ENCODE assay signal across 1 cellular context in the genomic region with DNA sequence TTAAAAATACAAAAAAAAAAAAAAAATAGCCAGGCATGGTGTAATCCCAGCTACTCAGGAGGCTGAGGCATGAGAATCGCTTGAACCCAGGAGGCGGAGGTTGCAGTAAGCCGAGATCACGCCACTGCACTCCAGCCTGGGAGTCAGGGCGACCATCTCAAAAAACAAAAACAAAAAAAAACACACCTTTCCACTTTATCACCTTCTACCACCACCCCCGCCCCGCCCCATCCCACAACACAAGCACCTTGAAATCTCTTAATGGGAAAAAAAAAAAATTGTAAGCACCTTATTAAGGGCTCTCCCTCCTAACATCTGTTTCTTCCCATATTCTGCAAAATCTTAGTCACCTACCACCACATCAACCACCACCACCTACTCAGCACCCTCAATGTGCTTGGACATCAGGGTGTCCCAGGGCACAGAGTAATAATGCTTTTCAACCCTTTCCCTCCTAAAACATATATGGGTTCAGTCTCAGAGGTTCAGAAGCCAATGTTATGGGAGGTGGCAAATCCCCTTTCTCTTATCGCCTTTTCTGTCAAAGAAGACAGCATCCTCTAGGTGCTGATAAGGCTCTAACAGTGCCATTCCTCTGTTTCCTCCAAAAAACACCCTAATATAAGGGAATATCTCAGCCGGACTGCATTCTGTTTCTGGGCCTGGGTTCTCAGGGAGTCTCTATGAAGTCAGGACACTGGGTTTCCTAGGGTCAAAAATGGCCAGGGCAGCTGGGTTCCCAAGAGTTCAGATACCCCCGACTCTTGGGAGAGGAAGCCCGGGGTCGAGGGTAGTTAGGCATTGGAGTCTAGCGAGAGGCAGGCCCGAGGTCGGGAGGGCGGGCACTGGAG.
TF ChIP-seq lines count a peak whose summit lies in the region.

No MANE protein-coding gene starts in this region.

TF ChIP-seq in liver, 16 proteins besides CTCF, POLR2A, EP300 and RAD21:
- TF ChIP-seq RXRA (IDR thresholded peaks at IDR 0.05) (no peak), FOXA2 (IDR thresholded peaks at IDR 0.05) (no peak), TAF1 (conservative IDR thresholded peaks at IDR 0.05) (no peak), FOXA1 (IDR thresholded peaks at IDR 0.05) (no peak), HNF4G (IDR thresholded peaks at IDR 0.05) (no peak), NR2F2 (IDR thresholded peaks at IDR 0.05) (no peak), YY1 (IDR thresholded peaks at IDR 0.05) (no peak), HNF4A (conservative IDR thresholded peaks at IDR 0.05) (no peak), SP1 (IDR thresholded peaks at IDR 0.05) (no peak), EGR1 (IDR thresholded peaks at IDR 0.05; ENCODE audit: low read depth in 2 of 2) (no peak), GABPA (IDR thresholded peaks at IDR 0.05 in 1 of 2, conservative IDR thresholded peaks at IDR 0.05 in 1 of 2) (no peak), JUND (IDR thresholded peaks at IDR 0.05) (no peak)
- TF ChIP-seq, protein P1, sequence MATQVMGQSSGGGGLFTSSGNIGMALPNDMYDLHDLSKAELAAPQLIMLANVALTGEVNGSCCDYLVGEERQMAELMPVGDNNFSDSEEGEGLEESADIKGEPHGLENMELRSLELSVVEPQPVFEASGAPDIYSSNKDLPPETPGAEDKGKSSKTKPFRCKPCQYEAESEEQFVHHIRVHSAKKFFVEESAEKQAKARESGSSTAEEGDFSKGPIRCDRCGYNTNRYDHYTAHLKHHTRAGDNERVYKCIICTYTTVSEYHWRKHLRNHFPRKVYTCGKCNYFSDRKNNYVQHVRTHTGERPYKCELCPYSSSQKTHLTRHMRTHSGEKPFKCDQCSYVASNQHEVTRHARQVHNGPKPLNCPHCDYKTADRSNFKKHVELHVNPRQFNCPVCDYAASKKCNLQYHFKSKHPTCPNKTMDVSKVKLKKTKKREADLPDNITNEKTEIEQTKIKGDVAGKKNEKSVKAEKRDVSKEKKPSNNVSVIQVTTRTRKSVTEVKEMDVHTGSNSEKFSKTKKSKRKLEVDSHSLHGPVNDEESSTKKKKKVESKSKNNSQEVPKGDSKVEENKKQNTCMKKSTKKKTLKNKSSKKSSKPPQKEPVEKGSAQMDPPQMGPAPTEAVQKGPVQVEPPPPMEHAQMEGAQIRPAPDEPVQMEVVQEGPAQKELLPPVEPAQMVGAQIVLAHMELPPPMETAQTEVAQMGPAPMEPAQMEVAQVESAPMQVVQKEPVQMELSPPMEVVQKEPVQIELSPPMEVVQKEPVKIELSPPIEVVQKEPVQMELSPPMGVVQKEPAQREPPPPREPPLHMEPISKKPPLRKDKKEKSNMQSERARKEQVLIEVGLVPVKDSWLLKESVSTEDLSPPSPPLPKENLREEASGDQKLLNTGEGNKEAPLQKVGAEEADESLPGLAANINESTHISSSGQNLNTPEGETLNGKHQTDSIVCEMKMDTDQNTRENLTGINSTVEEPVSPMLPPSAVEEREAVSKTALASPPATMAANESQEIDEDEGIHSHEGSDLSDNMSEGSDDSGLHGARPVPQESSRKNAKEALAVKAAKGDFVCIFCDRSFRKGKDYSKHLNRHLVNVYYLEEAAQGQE (IDR thresholded peaks at IDR 0.05), result no peak
- TF ChIP-seq, protein P2, sequence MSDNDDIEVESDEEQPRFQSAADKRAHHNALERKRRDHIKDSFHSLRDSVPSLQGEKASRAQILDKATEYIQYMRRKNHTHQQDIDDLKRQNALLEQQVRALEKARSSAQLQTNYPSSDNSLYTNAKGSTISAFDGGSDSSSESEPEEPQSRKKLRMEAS (IDR thresholded peaks at IDR 0.05), result no peak
- TF ChIP-seq, protein P3, sequence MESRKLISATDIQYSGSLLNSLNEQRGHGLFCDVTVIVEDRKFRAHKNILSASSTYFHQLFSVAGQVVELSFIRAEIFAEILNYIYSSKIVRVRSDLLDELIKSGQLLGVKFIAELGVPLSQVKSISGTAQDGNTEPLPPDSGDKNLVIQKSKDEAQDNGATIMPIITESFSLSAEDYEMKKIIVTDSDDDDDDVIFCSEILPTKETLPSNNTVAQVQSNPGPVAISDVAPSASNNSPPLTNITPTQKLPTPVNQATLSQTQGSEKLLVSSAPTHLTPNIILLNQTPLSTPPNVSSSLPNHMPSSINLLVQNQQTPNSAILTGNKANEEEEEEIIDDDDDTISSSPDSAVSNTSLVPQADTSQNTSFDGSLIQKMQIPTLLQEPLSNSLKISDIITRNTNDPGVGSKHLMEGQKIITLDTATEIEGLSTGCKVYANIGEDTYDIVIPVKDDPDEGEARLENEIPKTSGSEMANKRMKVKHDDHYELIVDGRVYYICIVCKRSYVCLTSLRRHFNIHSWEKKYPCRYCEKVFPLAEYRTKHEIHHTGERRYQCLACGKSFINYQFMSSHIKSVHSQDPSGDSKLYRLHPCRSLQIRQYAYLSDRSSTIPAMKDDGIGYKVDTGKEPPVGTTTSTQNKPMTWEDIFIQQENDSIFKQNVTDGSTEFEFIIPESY (IDR thresholded peaks at IDR 0.05), result no peak
- TF ChIP-seq, protein P4, sequence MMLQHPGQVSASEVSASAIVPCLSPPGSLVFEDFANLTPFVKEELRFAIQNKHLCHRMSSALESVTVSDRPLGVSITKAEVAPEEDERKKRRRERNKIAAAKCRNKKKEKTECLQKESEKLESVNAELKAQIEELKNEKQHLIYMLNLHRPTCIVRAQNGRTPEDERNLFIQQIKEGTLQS (IDR thresholded peaks at IDR 0.05), result no peak
